ENCODE assay signal across 1 cellular context in the genomic region with DNA sequence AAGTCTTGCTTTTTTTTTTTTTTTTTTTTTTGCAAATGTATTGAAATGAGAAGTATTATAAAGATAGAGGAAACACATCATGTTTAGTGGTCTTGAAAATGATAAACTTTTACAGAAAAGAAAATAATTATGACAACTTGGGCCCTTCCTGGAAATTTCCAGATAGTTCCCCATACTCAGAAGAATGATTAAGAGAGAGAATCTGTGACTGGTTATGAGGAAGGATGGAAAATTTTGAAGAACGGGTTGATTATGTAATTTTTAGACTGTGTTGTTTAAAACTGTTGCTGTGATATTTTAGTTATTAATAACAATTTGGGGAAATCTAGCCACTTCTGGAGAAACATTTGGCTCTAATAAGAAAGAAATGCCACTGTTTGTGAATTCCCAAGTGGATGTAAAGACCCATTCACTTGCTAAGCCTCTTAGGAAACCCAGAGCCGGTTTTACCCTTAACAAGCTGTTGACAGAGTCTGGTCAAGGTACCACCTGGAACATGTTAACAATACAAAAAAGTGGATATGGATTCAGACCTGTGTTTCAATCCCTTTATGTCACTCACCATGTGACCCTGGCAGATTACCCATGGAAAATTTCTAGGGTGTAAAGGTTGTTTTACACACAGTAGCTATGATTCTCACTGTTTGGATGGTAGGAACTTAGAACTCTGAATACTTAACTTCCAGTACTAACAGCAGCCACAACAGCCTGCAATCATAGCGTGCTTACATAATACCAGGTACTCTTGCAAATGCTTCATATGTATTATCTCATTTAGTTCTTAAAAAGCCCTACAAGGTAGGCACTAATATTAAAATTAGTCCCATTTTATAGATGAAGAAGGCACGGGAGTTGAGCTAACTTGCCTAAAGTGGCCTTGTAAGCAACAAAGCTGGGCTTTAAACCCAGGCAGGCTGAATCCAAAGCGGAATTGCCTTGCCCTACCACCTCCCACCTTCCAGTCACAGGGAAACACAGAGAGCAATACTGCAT.
TF ChIP-seq lines count a peak whose summit lies in the region.

No MANE protein-coding gene starts in this region.

TF ChIP-seq in HepG2, 621 proteins besides CTCF, POLR2A, EP300 and RAD21 (continued from another document and continues in another):
- TF ChIP-seq, protein P1, sequence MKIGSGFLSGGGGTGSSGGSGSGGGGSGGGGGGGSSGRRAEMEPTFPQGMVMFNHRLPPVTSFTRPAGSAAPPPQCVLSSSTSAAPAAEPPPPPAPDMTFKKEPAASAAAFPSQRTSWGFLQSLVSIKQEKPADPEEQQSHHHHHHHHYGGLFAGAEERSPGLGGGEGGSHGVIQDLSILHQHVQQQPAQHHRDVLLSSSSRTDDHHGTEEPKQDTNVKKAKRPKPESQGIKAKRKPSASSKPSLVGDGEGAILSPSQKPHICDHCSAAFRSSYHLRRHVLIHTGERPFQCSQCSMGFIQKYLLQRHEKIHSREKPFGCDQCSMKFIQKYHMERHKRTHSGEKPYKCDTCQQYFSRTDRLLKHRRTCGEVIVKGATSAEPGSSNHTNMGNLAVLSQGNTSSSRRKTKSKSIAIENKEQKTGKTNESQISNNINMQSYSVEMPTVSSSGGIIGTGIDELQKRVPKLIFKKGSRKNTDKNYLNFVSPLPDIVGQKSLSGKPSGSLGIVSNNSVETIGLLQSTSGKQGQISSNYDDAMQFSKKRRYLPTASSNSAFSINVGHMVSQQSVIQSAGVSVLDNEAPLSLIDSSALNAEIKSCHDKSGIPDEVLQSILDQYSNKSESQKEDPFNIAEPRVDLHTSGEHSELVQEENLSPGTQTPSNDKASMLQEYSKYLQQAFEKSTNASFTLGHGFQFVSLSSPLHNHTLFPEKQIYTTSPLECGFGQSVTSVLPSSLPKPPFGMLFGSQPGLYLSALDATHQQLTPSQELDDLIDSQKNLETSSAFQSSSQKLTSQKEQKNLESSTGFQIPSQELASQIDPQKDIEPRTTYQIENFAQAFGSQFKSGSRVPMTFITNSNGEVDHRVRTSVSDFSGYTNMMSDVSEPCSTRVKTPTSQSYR (CRISPR knock-in tag; IDR thresholded peaks at IDR 0.05; ENCODE audit: borderline replicate concordance): no peak
- TF ChIP-seq ZBTB7A (CRISPR knock-in tag; IDR thresholded peaks at IDR 0.05) (no peak), MXD4 (CRISPR knock-in tag; IDR thresholded peaks at IDR 0.05) (no peak; the same call in 1 of the 2 replicates), ZNF234 (CRISPR knock-in tag; conservative IDR thresholded peaks at IDR 0.05) (no peak), NR3C1 (CRISPR knock-in tag; IDR thresholded peaks at IDR 0.05) (no peak), MED1 (CRISPR knock-in tag; IDR thresholded peaks at IDR 0.05) (peak; percentile 86), KLF11 (CRISPR knock-in tag; IDR thresholded peaks at IDR 0.05) (no peak), ZNF3 (CRISPR knock-in tag; IDR thresholded peaks at IDR 0.05) (no peak), MXD1 (CRISPR knock-in tag; IDR thresholded peaks at IDR 0.05) (no peak), HNRNPL (IDR thresholded peaks at IDR 0.05; ENCODE audit: low read depth, low read length) (no peak), CREB1 (IDR thresholded peaks at IDR 0.05) (0 out of 2 replicates have a peak, but pooled peaks have one; percentile 44), CREB1 (CRISPR knock-in tag; IDR thresholded peaks at IDR 0.05) (peak; percentile 73; the same call in 1 of the 2 replicates), KDM5B (CRISPR knock-in tag; IDR thresholded peaks at IDR 0.05; ENCODE audit: borderline replicate concordance) (no peak), HNF4A (CRISPR knock-in tag; IDR thresholded peaks at IDR 0.05) (peak; percentile 90), SNAPC5 (CRISPR knock-in tag; IDR thresholded peaks at IDR 0.05; ENCODE audit: borderline replicate concordance) (no peak), TMF1 (CRISPR knock-in tag; IDR thresholded peaks at IDR 0.05; ENCODE audit: low read depth) (no peak), ATF7-NPFF (CRISPR knock-in tag; IDR thresholded peaks at IDR 0.05; ENCODE audit: low read depth) (0 out of 2 replicates have a peak, but pooled peaks have one; percentile 47), ETV6 (CRISPR knock-in tag; conservative IDR thresholded peaks at IDR 0.05) (no peak), HNRNPLL (IDR thresholded peaks at IDR 0.05; ENCODE audit: low read depth, low read length, poor library complexity, severe bottlenecking) (no peak), ZNF713 (CRISPR knock-in tag; IDR thresholded peaks at IDR 0.05) (no peak), ZNF414 (CRISPR knock-in tag; IDR thresholded peaks at IDR 0.05) (no peak), ZNF382 (CRISPR knock-in tag; IDR thresholded peaks at IDR 0.05; ENCODE audit: borderline replicate concordance) (no peak), ZBTB3 (CRISPR knock-in tag; IDR thresholded peaks at IDR 0.05; ENCODE audit: borderline replicate concordance, low read depth) (no peak), ZNF430 (CRISPR knock-in tag; IDR thresholded peaks at IDR 0.05) (no peak), ZFP91 (CRISPR knock-in tag; IDR thresholded peaks at IDR 0.05; ENCODE audit: borderline replicate concordance) (no peak), SOX13 (IDR thresholded peaks at IDR 0.05) (no peak), SOX13 (CRISPR knock-in tag; conservative IDR thresholded peaks at IDR 0.05 in 1 of 2, IDR thresholded peaks at IDR 0.05 in 1 of 2) (peak in 1 of 2 experiments; percentile 86; a peak in 2 of 4 replicates), CHD4 (IDR thresholded peaks at IDR 0.05; ENCODE audit: borderline replicate concordance, low read length) (peak; percentile 72; the same call in 1 of the 2 replicates), EEA1 (CRISPR knock-in tag; IDR thresholded peaks at IDR 0.05; ENCODE audit: borderline replicate concordance) (no peak), TEAD2 (CRISPR knock-in tag; IDR thresholded peaks at IDR 0.05) (no peak), ZBTB25 (CRISPR knock-in tag; IDR thresholded peaks at IDR 0.05) (no peak; the same call in 1 of the 2 replicates), ZNF329 (CRISPR knock-in tag; IDR thresholded peaks at IDR 0.05; ENCODE audit: low read depth) (no peak), GABPA (IDR thresholded peaks at IDR 0.05; ENCODE audit: low read depth, low read length) (no peak), GABPA (CRISPR knock-in tag; IDR thresholded peaks at IDR 0.05; ENCODE audit: low read depth) (no peak), ZNF878 (CRISPR knock-in tag; IDR thresholded peaks at IDR 0.05) (peak; percentile 42; the same call in 1 of the 2 replicates), XBP1 (CRISPR knock-in tag; IDR thresholded peaks at IDR 0.05) (no peak), PAF1 (CRISPR knock-in tag; IDR thresholded peaks at IDR 0.05) (no peak)
- TF ChIP-seq, protein P2, sequence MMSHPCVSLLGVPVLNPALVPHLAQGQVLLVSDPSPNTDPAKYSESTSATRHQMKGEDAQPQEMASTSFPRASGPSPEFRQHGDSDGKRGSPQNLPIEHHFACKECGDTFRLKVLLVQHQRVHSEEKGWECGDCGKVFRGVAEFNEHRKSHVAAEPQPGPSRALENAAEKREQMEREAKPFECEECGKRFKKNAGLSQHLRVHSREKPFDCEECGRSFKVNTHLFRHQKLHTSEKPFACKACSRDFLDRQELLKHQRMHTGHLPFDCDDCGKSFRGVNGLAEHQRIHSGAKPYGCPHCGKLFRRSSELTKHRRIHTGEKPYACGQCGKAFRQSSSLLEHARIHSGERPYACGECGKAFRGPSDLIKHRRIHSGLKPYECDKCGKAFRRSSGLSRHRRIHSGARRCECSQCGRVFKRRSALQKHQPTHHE (CRISPR knock-in tag; IDR thresholded peaks at IDR 0.05; ENCODE audit: borderline replicate concordance): no peak
- TF ChIP-seq, protein P3, sequence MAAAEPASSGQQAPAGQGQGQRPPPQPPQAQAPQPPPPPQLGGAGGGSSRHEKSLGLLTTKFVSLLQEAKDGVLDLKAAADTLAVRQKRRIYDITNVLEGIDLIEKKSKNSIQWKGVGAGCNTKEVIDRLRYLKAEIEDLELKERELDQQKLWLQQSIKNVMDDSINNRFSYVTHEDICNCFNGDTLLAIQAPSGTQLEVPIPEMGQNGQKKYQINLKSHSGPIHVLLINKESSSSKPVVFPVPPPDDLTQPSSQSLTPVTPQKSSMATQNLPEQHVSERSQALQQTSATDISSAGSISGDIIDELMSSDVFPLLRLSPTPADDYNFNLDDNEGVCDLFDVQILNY (CRISPR knock-in tag; conservative IDR thresholded peaks at IDR 0.05): no peak
- TF ChIP-seq, protein P4, sequence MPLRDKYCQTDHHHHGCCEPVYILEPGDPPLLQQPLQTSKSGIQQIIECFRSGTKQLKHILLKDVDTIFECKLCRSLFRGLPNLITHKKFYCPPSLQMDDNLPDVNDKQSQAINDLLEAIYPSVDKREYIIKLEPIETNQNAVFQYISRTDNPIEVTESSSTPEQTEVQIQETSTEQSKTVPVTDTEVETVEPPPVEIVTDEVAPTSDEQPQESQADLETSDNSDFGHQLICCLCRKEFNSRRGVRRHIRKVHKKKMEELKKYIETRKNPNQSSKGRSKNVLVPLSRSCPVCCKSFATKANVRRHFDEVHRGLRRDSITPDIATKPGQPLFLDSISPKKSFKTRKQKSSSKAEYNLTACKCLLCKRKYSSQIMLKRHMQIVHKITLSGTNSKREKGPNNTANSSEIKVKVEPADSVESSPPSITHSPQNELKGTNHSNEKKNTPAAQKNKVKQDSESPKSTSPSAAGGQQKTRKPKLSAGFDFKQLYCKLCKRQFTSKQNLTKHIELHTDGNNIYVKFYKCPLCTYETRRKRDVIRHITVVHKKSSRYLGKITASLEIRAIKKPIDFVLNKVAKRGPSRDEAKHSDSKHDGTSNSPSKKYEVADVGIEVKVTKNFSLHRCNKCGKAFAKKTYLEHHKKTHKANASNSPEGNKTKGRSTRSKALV (CRISPR knock-in tag; IDR thresholded peaks at IDR 0.05): no peak
- TF ChIP-seq, protein P5, sequence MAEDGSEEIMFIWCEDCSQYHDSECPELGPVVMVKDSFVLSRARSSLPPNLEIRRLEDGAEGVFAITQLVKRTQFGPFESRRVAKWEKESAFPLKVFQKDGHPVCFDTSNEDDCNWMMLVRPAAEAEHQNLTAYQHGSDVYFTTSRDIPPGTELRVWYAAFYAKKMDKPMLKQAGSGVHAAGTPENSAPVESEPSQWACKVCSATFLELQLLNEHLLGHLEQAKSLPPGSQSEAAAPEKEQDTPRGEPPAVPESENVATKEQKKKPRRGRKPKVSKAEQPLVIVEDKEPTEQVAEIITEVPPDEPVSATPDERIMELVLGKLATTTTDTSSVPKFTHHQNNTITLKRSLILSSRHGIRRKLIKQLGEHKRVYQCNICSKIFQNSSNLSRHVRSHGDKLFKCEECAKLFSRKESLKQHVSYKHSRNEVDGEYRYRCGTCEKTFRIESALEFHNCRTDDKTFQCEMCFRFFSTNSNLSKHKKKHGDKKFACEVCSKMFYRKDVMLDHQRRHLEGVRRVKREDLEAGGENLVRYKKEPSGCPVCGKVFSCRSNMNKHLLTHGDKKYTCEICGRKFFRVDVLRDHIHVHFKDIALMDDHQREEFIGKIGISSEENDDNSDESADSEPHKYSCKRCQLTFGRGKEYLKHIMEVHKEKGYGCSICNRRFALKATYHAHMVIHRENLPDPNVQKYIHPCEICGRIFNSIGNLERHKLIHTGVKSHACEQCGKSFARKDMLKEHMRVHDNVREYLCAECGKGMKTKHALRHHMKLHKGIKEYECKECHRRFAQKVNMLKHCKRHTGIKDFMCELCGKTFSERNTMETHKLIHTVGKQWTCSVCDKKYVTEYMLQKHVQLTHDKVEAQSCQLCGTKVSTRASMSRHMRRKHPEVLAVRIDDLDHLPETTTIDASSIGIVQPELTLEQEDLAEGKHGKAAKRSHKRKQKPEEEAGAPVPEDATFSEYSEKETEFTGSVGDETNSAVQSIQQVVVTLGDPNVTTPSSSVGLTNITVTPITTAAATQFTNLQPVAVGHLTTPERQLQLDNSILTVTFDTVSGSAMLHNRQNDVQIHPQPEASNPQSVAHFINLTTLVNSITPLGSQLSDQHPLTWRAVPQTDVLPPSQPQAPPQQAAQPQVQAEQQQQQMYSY (CRISPR knock-in tag; IDR thresholded peaks at IDR 0.05): peak; percentile 96
